ENCODE assay signal across 14 cellular contexts in genomic region chr5:10576121-10576789, GRCh38. TPM values are rescaled to one million over a fixed set of nuclear protein-coding genes. Genes with fewer than 3 reads are reported as not detected.
A peak's percentile ranks its signal among the peaks of the same experiment; 100 is the strongest.
DNase-seq lines count a peak whose midpoint lies in the region; ATAC-seq and TF ChIP-seq lines count a peak whose summit lies in the region.
"Had no signal": no experiment of that assay in that cellular context is flagged by ENCODE, and none has a peak within 500 bp of the region (broad histone marks: within the 10 kb centered on the region; RNA-seq: fewer than 3 reads in every experiment).

No MANE protein-coding gene starts in this region.

- no peaks in the 10 kb centered on the region for H4K20me1 ChIP-seq in Karpas-422 (ENCODE audit: insufficient read depth, low read depth, low read length)

- H3K4me1 ChIP-seq in breast epithelium (no peaks in the 10 kb centered on the region), Karpas-422 (ENCODE audit: low read length) (peaks cover 21% of the 10 kb centered on the region)
- H3K4me1 ChIP-seq: parathyroid adenoma had no signal

- H3K9me2 ChIP-seq in Karpas-422 (replicated peaks; ENCODE audit: insufficient read depth, low read length) = no peaks in the 10 kb centered on the region

- POLR2A ChIA-PET in MCF 10A (lab: Yijun Ruan, JAX) = no interaction called here

- H3K4me1 Mint-ChIP-seq in MCF 10A (ENCODE audit: insufficient read depth, unreplicated experiment) = no peaks in the 10 kb centered on the region
- peaks cover 51% of the 10 kb centered on the region for H3K4me1 Mint-ChIP-seq in activated T-helper 1 cell treated with anti-CD3 and anti-CD28 coated beads, Interleukin-12 subunit alpha, Interleukin-12 subunit beta, Interleukin-2, Interleukin-4 antibody, amounts not matched to agents 30 ng/mL and 10 ng/mL and 1 ng/mL, durations not matched to agents 14 hours and 24 hours and 36 hours (ENCODE audit: low read depth)
- peaks cover 58 to 86% of the 10 kb centered on the region in 2 donors for H3K4me1 Mint-ChIP-seq in stimulated activated naive B cell treated with anti-CD40 and anti-IgM and Interleukin-4, amounts not matched to agents 10 μg/mL and 1 μg/mL and 100 μg/mL, for 72 hours

- BruUV-seq in MCF 10A (replicated peaks; lab: Mats Ljungman, UMichigan) = no TSS peak

- H3K27me3 Mint-ChIP-seq in MCF 10A (ENCODE audit: insufficient read depth, unreplicated experiment) = no peaks in the 10 kb centered on the region
- H3K27me3 Mint-ChIP-seq in activated T-helper 1 cell treated with anti-CD3 and anti-CD28 coated beads, Interleukin-12 subunit alpha, Interleukin-12 subunit beta, Interleukin-2, Interleukin-4 antibody, amounts not matched to agents 30 ng/mL and 10 ng/mL and 1 ng/mL, durations not matched to agents 14 hours and 24 hours and 36 hours (ENCODE audit: insufficient read depth) = no peaks in the 10 kb centered on the region
- H3K27me3 Mint-ChIP-seq in stimulated activated naive B cell treated with anti-CD40 and anti-IgM and Interleukin-4, amounts not matched to agents 10 μg/mL and 1 μg/mL and 100 μg/mL, for 72 hours = no peaks in the 10 kb centered on the region
- H3K27me3 Mint-ChIP-seq: activated naive CD8-positive, alpha-beta T cell treated with anti-CD3 and anti-CD28 coated beads, Interleukin-2, amount 10 ng/mL, durations not matched to agents 7 days and 5 days had no signal

- H3K4me2 ChIP-seq in Karpas-422 (ENCODE audit: low read depth, low read length, poor library complexity, severe bottlenecking) = no peak overlapping the region

- no peaks in the 10 kb centered on the region for H3K36me3 ChIP-seq in breast epithelium
- H3K36me3 ChIP-seq in Karpas-422 (ENCODE audit: insufficient read depth, low read length) = no peaks in the 10 kb centered on the region
- H3K36me3 ChIP-seq: esophagus squamous epithelium had no signal

- no peak for ATAC-seq in stimulated activated naive B cell treated with anti-CD40 and anti-IgM and Interleukin-4, amounts not matched to agents 10 μg/mL and 1 μg/mL and 100 μg/mL, for 72 hours (replicated peaks)
- ATAC-seq: activated CD8-positive, alpha-beta T cell treated with anti-CD3 and anti-CD28 coated beads, Interleukin-2, amount 10 ng/mL, durations not matched to agents 7 days and 5 days had no signal

- no peak overlapping the region for H3K27ac Mint-ChIP-seq in MCF 10A (ENCODE audit: low read depth, unreplicated experiment)
- H3K27ac Mint-ChIP-seq in activated T-helper 1 cell treated with anti-CD3 and anti-CD28 coated beads, Interleukin-12 subunit alpha, Interleukin-12 subunit beta, Interleukin-2, Interleukin-4 antibody, amounts not matched to agents 30 ng/mL and 10 ng/mL and 1 ng/mL, durations not matched to agents 14 hours and 24 hours and 36 hours = peak overlapping the region; percentile 21
- peak overlapping the region; percentile 83 for H3K27ac Mint-ChIP-seq in stimulated activated naive B cell treated with anti-CD40 and anti-IgM and Interleukin-4, amounts not matched to agents 10 μg/mL and 1 μg/mL and 100 μg/mL, for 72 hours
- H3K27ac Mint-ChIP-seq: activated CD8-positive, alpha-beta T cell treated with anti-CD3 and anti-CD28 coated beads, Interleukin-2, amount 10 ng/mL, durations not matched to agents 7 days and 5 days; activated naive CD8-positive, alpha-beta T cell treated with anti-CD3 and anti-CD28 coated beads, Interleukin-2, amount 10 ng/mL, durations not matched to agents 7 days and 5 days; mesothelial cell of epicardium had no signal

- CTCF ChIA-PET in MCF 10A (lab: Yijun Ruan, JAX) = interaction anchor here (0.6 to 1.4 kb wide), 6 partner anchors 9 to 1805 kb away, joined by 3 to 5 read pairs (median 3); no protein-coding TSS in a partner anchor

- no peaks in the 10 kb centered on the region for H3K9me3 ChIP-seq in breast epithelium
- no peaks in the 10 kb centered on the region for H3K9me3 ChIP-seq in Karpas-422 (ENCODE audit: low read length)
- H3K9me3 ChIP-seq: esophagus squamous epithelium had no signal

- no peak overlapping the region for H2AFZ ChIP-seq in Karpas-422 (ENCODE audit: low read length)
- H2AFZ ChIP-seq: parathyroid adenoma had no signal

- H3K4me3 ChIP-seq in breast epithelium (no peak overlapping the region), Karpas-422 (ENCODE audit: low read length) (no peak overlapping the region)
- H3K4me3 ChIP-seq: esophagus squamous epithelium had no signal

- H3K27me3 ChIP-seq in breast epithelium (no peaks in the 10 kb centered on the region), Karpas-422 (ENCODE audit: low read length) (0 out of 2 replicates have a peak, but pooled peaks cover 2% of the 10 kb centered on the region)
- H3K27me3 ChIP-seq: esophagus squamous epithelium had no signal

- H3K36me3 Mint-ChIP-seq in MCF 10A (ENCODE audit: insufficient read depth, unreplicated experiment) = no peaks in the 10 kb centered on the region
- H3K36me3 Mint-ChIP-seq in activated T-helper 1 cell treated with anti-CD3 and anti-CD28 coated beads, Interleukin-12 subunit alpha, Interleukin-12 subunit beta, Interleukin-2, Interleukin-4 antibody, amounts not matched to agents 30 ng/mL and 10 ng/mL and 1 ng/mL, durations not matched to agents 14 hours and 24 hours and 36 hours (ENCODE audit: low read depth) = peaks cover 10% of the 10 kb centered on the region
- peaks cover 51 to 62% of the 10 kb centered on the region in 2 donors for H3K36me3 Mint-ChIP-seq in stimulated activated naive B cell treated with anti-CD40 and anti-IgM and Interleukin-4, amounts not matched to agents 10 μg/mL and 1 μg/mL and 100 μg/mL, for 72 hours
- H3K36me3 Mint-ChIP-seq: activated naive CD8-positive, alpha-beta T cell treated with anti-CD3 and anti-CD28 coated beads, Interleukin-2, amount 10 ng/mL, durations not matched to agents 7 days and 5 days; mesothelial cell of epicardium had no signal

- no peak for TF ChIP-seq POLR2A in breast epithelium (IDR thresholded peaks at IDR 0.05)

- intact Hi-C loops in MCF 10A (cut with micrococcal nuclease) = no loop called here
- intact Hi-C loops in breast epithelium (cut with DNase I; ENCODE audit: low total_unique reads) = no loop called here
- intact Hi-C loops in activated T-helper 1 cell treated with anti-CD3 and anti-CD28 coated beads, Interleukin-12 subunit alpha, Interleukin-12 subunit beta, Interleukin-2, Interleukin-4 antibody, amounts not matched to agents 30 ng/mL and 10 ng/mL and 1 ng/mL, durations not matched to agents 14 hours and 24 hours and 36 hours (cut with micrococcal nuclease) = loop anchor here (1.0 to 5.0 kb wide), 2 partner anchors 10 to 124 kb away; no protein-coding TSS in a partner anchor

- no peaks in the 10 kb centered on the region for H3K9me3 Mint-ChIP-seq in MCF 10A (ENCODE audit: unreplicated experiment)
- no peaks in the 10 kb centered on the region for H3K9me3 Mint-ChIP-seq in activated T-helper 1 cell treated with anti-CD3 and anti-CD28 coated beads, Interleukin-12 subunit alpha, Interleukin-12 subunit beta, Interleukin-2, Interleukin-4 antibody, amounts not matched to agents 30 ng/mL and 10 ng/mL and 1 ng/mL, durations not matched to agents 14 hours and 24 hours and 36 hours
- peaks cover 7 to 10% of the 10 kb centered on the region in 2 donors for H3K9me3 Mint-ChIP-seq in stimulated activated naive B cell treated with anti-CD40 and anti-IgM and Interleukin-4, amounts not matched to agents 10 μg/mL and 1 μg/mL and 100 μg/mL, for 72 hours
- H3K9me3 Mint-ChIP-seq: activated naive CD8-positive, alpha-beta T cell treated with anti-CD3 and anti-CD28 coated beads, Interleukin-2, amount 10 ng/mL, durations not matched to agents 7 days and 5 days; mesothelial cell of epicardium had no signal

- H3K9ac ChIP-seq in Karpas-422 (ENCODE audit: low read length) = no peak overlapping the region
- H3K9ac ChIP-seq: parathyroid adenoma had no signal

- no peaks in the 10 kb centered on the region for H3K79me2 ChIP-seq in Karpas-422 (ENCODE audit: low read length)
- H3K79me2 ChIP-seq: parathyroid adenoma had no signal

- DNase-seq in MCF 10A (ENCODE audit: unreplicated experiment) (no peak), breast epithelium (ENCODE audit: low spot score in 2 of 2) (no peak), Karpas-422 (peak; percentile 64), dermis blood vessel endothelial cell (no peak), EL (no peak), DMS153 treated with DMSO at 0.1 percent for 48 hours (lab: John Stamatoyannopoulos, UW; ENCODE audit: unreplicated experiment) (no peak)
- DNase-seq in activated T-helper 1 cell treated with anti-CD3 and anti-CD28 coated beads, Interleukin-12 subunit alpha, Interleukin-12 subunit beta, Interleukin-2, Interleukin-4 antibody, amounts not matched to agents 30 ng/mL and 10 ng/mL and 1 ng/mL, durations not matched to agents 14 hours and 24 hours and 36 hours (ENCODE audit: low spot score) = no peak
- no peak for DNase-seq in stimulated activated naive B cell treated with anti-CD40 and anti-IgM and Interleukin-4, amounts not matched to agents 10 μg/mL and 1 μg/mL and 100 μg/mL, for 72 hours
- DNase-seq: activated CD8-positive, alpha-beta T cell treated with anti-CD3 and anti-CD28 coated beads, Interleukin-2, amount 10 ng/mL, durations not matched to agents 7 days and 5 days; activated naive CD8-positive, alpha-beta T cell treated with anti-CD3 and anti-CD28 coated beads, Interleukin-2, amount 10 ng/mL, durations not matched to agents 7 days and 5 days; esophagus squamous epithelium; NCI-H1694 treated with DMSO at 0.1 percent for 48 hours had no signal

- TF ChIP-seq CTCF in MCF 10A (IDR thresholded peaks at IDR 0.05; ENCODE audit: unreplicated experiment) (peak; percentile 10), breast epithelium (IDR thresholded peaks at IDR 0.05) (no peak)

- no peak overlapping the region for H3K4me3 Mint-ChIP-seq in MCF 10A (ENCODE audit: unreplicated experiment)
- H3K4me3 Mint-ChIP-seq in activated T-helper 1 cell treated with anti-CD3 and anti-CD28 coated beads, Interleukin-12 subunit alpha, Interleukin-12 subunit beta, Interleukin-2, Interleukin-4 antibody, amounts not matched to agents 30 ng/mL and 10 ng/mL and 1 ng/mL, durations not matched to agents 14 hours and 24 hours and 36 hours = no peak overlapping the region
- peak overlapping the region; percentile 59 for H3K4me3 Mint-ChIP-seq in stimulated activated naive B cell treated with anti-CD40 and anti-IgM and Interleukin-4, amounts not matched to agents 10 μg/mL and 1 μg/mL and 100 μg/mL, for 72 hours
- H3K4me3 Mint-ChIP-seq: activated CD8-positive, alpha-beta T cell treated with anti-CD3 and anti-CD28 coated beads, Interleukin-2, amount 10 ng/mL, durations not matched to agents 7 days and 5 days; activated naive CD8-positive, alpha-beta T cell treated with anti-CD3 and anti-CD28 coated beads, Interleukin-2, amount 10 ng/mL, durations not matched to agents 7 days and 5 days; mesothelial cell of epicardium had no signal

- H3K27ac ChIP-seq in breast epithelium (no peak overlapping the region), Karpas-422 (ENCODE audit: low read length) (no peak overlapping the region)
- H3K27ac ChIP-seq: esophagus squamous epithelium, parathyroid adenoma had no signal

RNA-seq across cellular contexts. Expression of gene ANKRD33B, which starts 12.4 kb away (rescaled TPM):
- total RNA-seq in MCF 10A (2022) (3.1 TPM in 2 replicates), breast epithelium (1 to 10 TPM; 3.3 to 5.3 (median 3.8) TPM), dermis blood vessel endothelial cell (2.0 and 3.4 TPM in 2 replicates)
- 0.48 and 0.90 TPM in 2 replicates for total RNA-seq in Karpas-422 (2014; rRNA removed; shearing (Covaris generic); ENCODE audit: low replicate concordance)
- 21.4 and 21.5 TPM in 2 replicates for total RNA-seq in activated T-helper 1 cell treated with anti-CD3 and anti-CD28 coated beads, Interleukin-12 subunit alpha, Interleukin-12 subunit beta, Interleukin-2, Interleukin-4 antibody, amounts not matched to agents 30 ng/mL and 10 ng/mL and 1 ng/mL, durations not matched to agents 14 hours and 24 hours and 36 hours

Comparison
In these comparisons a context has a peak if more than half of its experiments do, and no peak if none do; other contexts are left out.
1. H3K4me3 Mint-ChIP-seq: peak in stimulated activated naive B cell treated with anti-CD40 and anti-IgM and Interleukin-4, amounts not matched to agents 10 μg/mL and 1 μg/mL and 100 μg/mL, for 72 hours (2 of 2); none in MCF 10A (single experiment) and activated T-helper 1 cell treated with anti-CD3 and anti-CD28 coated beads, Interleukin-12 subunit alpha, Interleukin-12 subunit beta, Interleukin-2, Interleukin-4 antibody, amounts not matched to agents 30 ng/mL and 10 ng/mL and 1 ng/mL, durations not matched to agents 14 hours and 24 hours and 36 hours (single experiment).